ENCODE assay signal across 27 cellular contexts in the genomic region with DNA sequence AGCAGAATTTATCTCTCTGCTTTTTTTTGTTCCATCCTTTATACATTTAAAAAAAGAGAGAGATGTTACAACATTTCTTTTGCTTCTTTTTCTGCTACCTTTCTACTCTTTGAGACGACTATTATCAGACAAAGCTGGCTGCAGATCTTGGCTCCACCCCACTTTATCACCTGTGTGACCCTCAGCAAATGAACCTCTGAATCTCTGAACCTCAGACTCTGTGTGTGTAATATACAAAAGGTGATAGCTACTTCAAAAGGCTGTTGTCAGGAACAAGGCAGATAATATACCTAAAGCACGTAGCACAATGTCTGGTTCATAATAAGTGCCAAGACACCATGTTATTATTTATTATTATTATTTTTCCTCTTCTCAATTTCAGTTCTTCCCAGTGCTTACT. TPM values are rescaled to one million over a fixed set of nuclear protein-coding genes. Genes with fewer than 3 reads are reported as not detected.
A peak's percentile ranks its signal among the peaks of the same experiment; 100 is the strongest.
DNase-seq lines count a peak whose midpoint lies in the region; ATAC-seq, FAIRE-seq and TF ChIP-seq lines count a peak whose summit lies in the region.
"Had no signal": no experiment of that assay in that cellular context is flagged by ENCODE, and none has a peak within 500 bp of the region (broad histone marks: within the 10 kb centered on the region; RNA-seq: fewer than 3 reads in every experiment).

No MANE protein-coding gene starts in this region.

- no peaks in the 10 kb centered on the region for H3K9me3 Mint-ChIP-seq in natural killer cell treated with Interleukin-12 subunit alpha and Interleukin-12 subunit beta and Interleukin-15 and Interleukin-18, amount 100 ng/mL, for 72 hours
- H3K9me3 Mint-ChIP-seq: CD4-positive, alpha-beta memory T cell; CD8-positive, alpha-beta memory T cell had no signal

- no peaks in the 10 kb centered on the region for H3K36me3 Mint-ChIP-seq in natural killer cell treated with Interleukin-12 subunit alpha and Interleukin-12 subunit beta and Interleukin-15 and Interleukin-18, amount 100 ng/mL, for 72 hours
- H3K36me3 Mint-ChIP-seq: CD14-positive monocyte; CD4-positive, alpha-beta memory T cell; CD4-positive, CD25-positive, alpha-beta regulatory T cell; CD8-positive, alpha-beta memory T cell had no signal

- H3K27me3 ChIP-seq in hepatocyte (no peaks in the 10 kb centered on the region), small intestine (ENCODE audit: control insufficient read depth in 2 of 2, insufficient read depth in 2 of 2, low read length in 2 of 2) (no peaks in the 10 kb centered on the region)
- H3K27me3 ChIP-seq: BE2C, BLaER1 had no signal

- peak; percentile 29 for ATAC-seq in mucosa of descending colon
- no peak for ATAC-seq in natural killer cell treated with Interleukin-12 subunit alpha and Interleukin-12 subunit beta and Interleukin-15 and Interleukin-18, amount 100 ng/mL, for 72 hours
- ATAC-seq: GM12878 had no signal

- no peaks in the 10 kb centered on the region for H3K9me2 ChIP-seq in hepatocyte (replicated peaks; ENCODE audit: insufficient read depth)

- no peak overlapping the region for H3K27ac ChIP-seq in hepatocyte
- H3K27ac ChIP-seq in small intestine (ENCODE audit: low read depth in 1 of 2, low read length in 1 of 2): no peak overlapping the region
- H3K27ac ChIP-seq: BLaER1 had no signal

- no peaks in the 10 kb centered on the region for H3K9me3 ChIP-seq in hepatocyte (ENCODE audit: low read depth)
- no peaks in the 10 kb centered on the region for H3K9me3 ChIP-seq in mucosa of descending colon
- H3K9me3 ChIP-seq in small intestine (ENCODE audit: control insufficient read depth, low read depth): no peaks in the 10 kb centered on the region
- H3K9me3 ChIP-seq: BE2C, BLaER1 had no signal

- H2AFZ ChIP-seq in hepatocyte: no peak overlapping the region

- FAIRE-seq in small intestine (lab: Jason Lieb, UNC): no peak
- FAIRE-seq: A204.1, GM12878, GM12892, GM18507 had no signal

- no peak for TF ChIP-seq CTCF in hepatocyte (IDR thresholded peaks at IDR 0.05; ENCODE audit: poor library complexity)
- TF ChIP-seq CTCF in mucosa of descending colon (IDR thresholded peaks at IDR 0.05): no peak

- peaks cover 25 to 44% of the 10 kb centered on the region in 2 donors for H3K27me3 Mint-ChIP-seq in natural killer cell treated with Interleukin-12 subunit alpha and Interleukin-12 subunit beta and Interleukin-15 and Interleukin-18, amount 100 ng/mL, for 72 hours

- H3K4me1 ChIP-seq in hepatocyte (ENCODE audit: insufficient read depth) (no peaks in the 10 kb centered on the region), mucosa of descending colon (ENCODE audit: low read depth) (no peaks in the 10 kb centered on the region), small intestine (ENCODE audit: control insufficient read depth in 2 of 2, insufficient read depth in 1 of 2, low read depth in 1 of 2, low read length in 1 of 2) (no peaks in the 10 kb centered on the region)
- H3K4me1 ChIP-seq: BE2C, BLaER1 had no signal

- H3K4me1 Mint-ChIP-seq in natural killer cell treated with Interleukin-12 subunit alpha and Interleukin-12 subunit beta and Interleukin-15 and Interleukin-18, amount 100 ng/mL, for 72 hours (ENCODE audit: low read depth in 2 of 2): no peaks in the 10 kb centered on the region

- no peaks in the 10 kb centered on the region for H4K20me1 ChIP-seq in hepatocyte (ENCODE audit: insufficient read depth, poor library complexity, severe bottlenecking)
- H4K20me1 ChIP-seq: BLaER1 had no signal

- peak; percentile 11 for DNase-seq in hepatocyte (ENCODE audit: low spot score)
- DNase-seq in mucosa of descending colon: peak in 1 of 3 donors; percentile 36
- DNase-seq in small intestine: peak; percentile 79
- no peak for DNase-seq in natural killer cell treated with Interleukin-12 subunit alpha and Interleukin-12 subunit beta and Interleukin-15 and Interleukin-18, amount 100 ng/mL, for 72 hours (ENCODE audit: low spot score)
- DNase-seq in NCI-H82 treated with DMSO at 0.1 percent for 48 hours (lab: John Stamatoyannopoulos, UW; ENCODE audit: unreplicated experiment): no peak
- no peak for DNase-seq in SKM-1 (lab: John Stamatoyannopoulos, UW; ENCODE audit: unreplicated experiment)
- DNase-seq in UCSD-AML1 (lab: John Stamatoyannopoulos, UW; ENCODE audit: unreplicated experiment): no peak
- DNase-seq: 8988T; ACHN; BE2C; C1 segment of cervical spinal cord; CD4-positive, alpha-beta memory T cell; CD4-positive, CD25-positive, alpha-beta regulatory T cell; CD8-positive, alpha-beta memory T cell; COR-L47; DMS 273 treated with DMSO at 0.1 percent for 48 hours; DMS153; DMS79; DND-41; EL; GDM1 had no signal

- intact Hi-C loops in mucosa of descending colon (cut with DNase I, micrococcal nuclease): loop anchor here in 1 of 2 donors (10.0 kb wide), 1 partner anchor 83 kb away; the partner anchor contains the start of gene TFAM

- no peaks in the 10 kb centered on the region for H3K36me3 ChIP-seq in hepatocyte (replicated peaks; ENCODE audit: insufficient read depth, low read depth)
- H3K36me3 ChIP-seq in mucosa of descending colon (ENCODE audit: low read depth): no peaks in the 10 kb centered on the region
- no peaks in the 10 kb centered on the region for H3K36me3 ChIP-seq in small intestine (ENCODE audit: control insufficient read depth in 2 of 2, insufficient read depth in 2 of 2, low read length in 2 of 2)
- H3K36me3 ChIP-seq: BE2C, BLaER1 had no signal

- no peaks in the 10 kb centered on the region for H3K79me2 ChIP-seq in hepatocyte

- H3K4me3 Mint-ChIP-seq in natural killer cell treated with Interleukin-12 subunit alpha and Interleukin-12 subunit beta and Interleukin-15 and Interleukin-18, amount 100 ng/mL, for 72 hours: no peak overlapping the region
- H3K4me3 Mint-ChIP-seq: CD4-positive, alpha-beta memory T cell; CD4-positive, CD25-positive, alpha-beta regulatory T cell; CD8-positive, alpha-beta memory T cell had no signal

- H3K4me2 ChIP-seq in hepatocyte: no peak overlapping the region
- H3K4me2 ChIP-seq: BLaER1 had no signal

- WGBS in hepatocyte (ENCODE audit: low lambda C conversion rate, missing lambda C conversion rate): 43% methylated on average over 2 of the region's 2 CpGs
- 10 to 58% (median 28%) methylated on average over 2 of the region's 2 CpGs for WGBS in small intestine, 3 donors

- no peak overlapping the region for H3K27ac Mint-ChIP-seq in natural killer cell treated with Interleukin-12 subunit alpha and Interleukin-12 subunit beta and Interleukin-15 and Interleukin-18, amount 100 ng/mL, for 72 hours
- H3K27ac Mint-ChIP-seq: CD14-positive monocyte; CD4-positive, alpha-beta memory T cell; CD4-positive, CD25-positive, alpha-beta regulatory T cell; CD8-positive, alpha-beta memory T cell had no signal

- H3K4me3 ChIP-seq in hepatocyte (no peak overlapping the region), mucosa of descending colon (no peak overlapping the region), small intestine (ENCODE audit: low read depth in 1 of 2, low read length in 2 of 2) (no peak overlapping the region)
- H3K4me3 ChIP-seq: BLaER1, GM12878 had no signal

RNA-seq across cellular contexts. Expression of gene UBE2D1, which starts 32.5 kb away (rescaled TPM):
- 26.6 and 28.7 TPM in 2 replicates for total RNA-seq in hepatocyte
- 19.2 and 22.1 TPM in 2 replicates for polyA plus RNA-seq in hepatocyte
- 10 to 100 TPM; 17.2 to 18.4 (median 18.4) TPM for total RNA-seq in mucosa of descending colon
- polyA plus RNA-seq in small intestine: 1 to 10 TPM; 7.8 to 9.7 (median 8.6) TPM
- 10 to 100 TPM; 12.7 to 14.6 TPM for total RNA-seq in natural killer cell treated with Interleukin-12 subunit alpha and Interleukin-12 subunit beta and Interleukin-15 and Interleukin-18, amount 100 ng/mL, for 72 hours

RNA-seq across cellular contexts. Expression of gene CISD1, which starts 33.3 kb away (rescaled TPM):
- total RNA-seq in hepatocyte (37.8 and 47.0 TPM in 2 replicates), mucosa of descending colon (10 to 100 TPM; 40.5 to 50.4 (median 48.4) TPM)
- polyA plus RNA-seq in hepatocyte (94.4 and 95.9 TPM in 2 replicates), small intestine (100 to 1,000 TPM in 2 of 3 donors, 10 to 100 TPM in 1; 69.2 to 167 (median 147) TPM)
- 10 to 100 TPM; 41.2 to 48.5 TPM for total RNA-seq in natural killer cell treated with Interleukin-12 subunit alpha and Interleukin-12 subunit beta and Interleukin-15 and Interleukin-18, amount 100 ng/mL, for 72 hours

RNA-seq across cellular contexts. Expression of gene IPMK, which starts 34.6 kb away (rescaled TPM):
- total RNA-seq in hepatocyte (15.1 and 17.5 TPM in 2 replicates), mucosa of descending colon (10 to 100 TPM in 2 of 3 donors, 1 to 10 TPM in 1; 8.6 to 18.0 (median 15.3) TPM)
- polyA plus RNA-seq in hepatocyte (2.9 and 3.5 TPM in 2 replicates), small intestine (10 to 100 TPM in 1 of 3 donors, 1 to 10 TPM in 2; 4.9 to 10.5 (median 9.7) TPM)
- total RNA-seq in natural killer cell treated with Interleukin-12 subunit alpha and Interleukin-12 subunit beta and Interleukin-15 and Interleukin-18, amount 100 ng/mL, for 72 hours: 10 to 100 TPM in 1 of 2 donors, 1 to 10 TPM in 1; 5.6 to 10.0 TPM

Comparison
In these comparisons a context has a peak if more than half of its experiments do, and no peak if none do; other contexts are left out.
1. DNase-seq: peak in hepatocyte (single experiment) and small intestine (single experiment); none in natural killer cell treated with Interleukin-12 subunit alpha and Interleukin-12 subunit beta and Interleukin-15 and Interleukin-18, amount 100 ng/mL, for 72 hours (single experiment), NCI-H82 treated with DMSO at 0.1 percent for 48 hours (single experiment), SKM-1 (single experiment) and UCSD-AML1 (single experiment).